Comparison of ENCODE assay signal across 8 cellular contexts in genomic region chr16:67661101-67661661, GRCh38. TPM values are rescaled to one million over a fixed set of nuclear protein-coding genes. Genes with fewer than 3 reads are reported as not detected.
DNase-seq lines count a peak whose midpoint lies in the region; ATAC-seq and TF ChIP-seq lines count a peak whose summit lies in the region.

No MANE protein-coding gene starts in this region.

- DNase-seq in endothelial cell (ENCODE audit: low spot score), result peak; percentile 48
- peak in 3 of 9 donors; percentile 41 to 45 (median 43) for DNase-seq in naive thymus-derived CD4-positive, alpha-beta T cell

- peak overlapping the region; percentile 67 for H3K27ac Mint-ChIP-seq in endothelial cell (ENCODE audit: unreplicated experiment)
- H3K27ac Mint-ChIP-seq in naive thymus-derived CD4-positive, alpha-beta T cell, result peak overlapping the region; percentile 84 to 98 (median 95)

- H3K9me3 ChIP-seq in naive thymus-derived CD4-positive, alpha-beta T cell (ENCODE audit: control insufficient read depth in 2 of 3, low read length in 3 of 3), result no peaks in the 10 kb centered on the region

- H3K36me3 ChIP-seq in ACC112 (ENCODE audit: insufficient read depth, low read length), result no peaks in the 10 kb centered on the region
- H3K36me3 ChIP-seq in naive thymus-derived CD4-positive, alpha-beta T cell (ENCODE audit: control insufficient read depth in 2 of 3, insufficient read depth in 3 of 3, low read length in 3 of 3), result peaks cover 0 to 30% (median 0%) of the 10 kb centered on the region in 3 experiments

- H3K79me2 ChIP-seq in ACC112 (ENCODE audit: control insufficient read depth, insufficient read depth, low read length, unreplicated experiment), result no peaks in the 10 kb centered on the region

- H3K4me3 Mint-ChIP-seq in endothelial cell (ENCODE audit: unreplicated experiment), result peak overlapping the region; percentile 91
- peak overlapping the region; percentile 88 to 97 (median 92) for H3K4me3 Mint-ChIP-seq in naive thymus-derived CD4-positive, alpha-beta T cell

- POLR2A ChIA-PET in naive thymus-derived CD4-positive, alpha-beta T cell (lab: Charles Lee), result interaction anchor here (1.1 to 6.6 kb wide), 6 partner anchors 9 to 185 kb away, joined by 3 to 84 read pairs (median 6); partner anchors contain the start of genes CARMIL2, CTCF, GFOD2 and NUTF2

- no peaks in the 10 kb centered on the region for H3K27me3 ChIP-seq in ACC112 (ENCODE audit: insufficient read depth, low read length)
- H3K27me3 ChIP-seq in naive thymus-derived CD4-positive, alpha-beta T cell (ENCODE audit: control insufficient read depth in 2 of 2, insufficient read depth in 2 of 2, low read length in 2 of 2), result no peaks in the 10 kb centered on the region

- no peak overlapping the region for H3K27ac ChIP-seq in ACC112 (ENCODE audit: low read depth, low read length)
- H3K27ac ChIP-seq in naive thymus-derived CD4-positive, alpha-beta T cell (ENCODE audit: low read depth, low read length), result peak overlapping the region; percentile 97

- peaks cover 4% of the 10 kb centered on the region for H3K4me1 ChIP-seq in ACC112 (ENCODE audit: control insufficient read depth, insufficient read depth, low read length, unreplicated experiment)
- H3K4me1 ChIP-seq in naive thymus-derived CD4-positive, alpha-beta T cell (ENCODE audit: control insufficient read depth in 2 of 2, insufficient read depth in 2 of 2, low read length in 2 of 2), result peaks cover 11 to 17% of the 10 kb centered on the region in 2 donors

- no peaks in the 10 kb centered on the region for H3K9me3 Mint-ChIP-seq in endothelial cell (ENCODE audit: unreplicated experiment)
- H3K9me3 Mint-ChIP-seq in naive thymus-derived CD4-positive, alpha-beta T cell, result peaks cover 0 to 3% (median 0%) of the 10 kb centered on the region in 11 donors

- peaks cover 8% of the 10 kb centered on the region for H3K4me1 Mint-ChIP-seq in endothelial cell (ENCODE audit: unreplicated experiment)
- H3K4me1 Mint-ChIP-seq in naive thymus-derived CD4-positive, alpha-beta T cell, result peaks cover 11 to 41% (median 22%) of the 10 kb centered on the region in 7 donors

- H2AFZ ChIP-seq in ACC112 (ENCODE audit: low read length, unreplicated experiment), result no peak overlapping the region

- H3K27me3 Mint-ChIP-seq in endothelial cell (ENCODE audit: unreplicated experiment), result peaks cover 19% of the 10 kb centered on the region
- H3K27me3 Mint-ChIP-seq in naive thymus-derived CD4-positive, alpha-beta T cell, result no peaks in the 10 kb centered on the region

- TF ChIP-seq CTCF in endothelial cell (IDR thresholded peaks at IDR 0.05; ENCODE audit: unreplicated experiment), result no peak

- ATAC-seq in GM18867 (IDR thresholded peaks at IDR 0.05; ENCODE audit: unreplicated experiment) (peak; percentile 0), SK-N-SH treated with all-trans-retinoic acid at 6 μM for 48 hours (peak; percentile 13), HG03442 (IDR thresholded peaks at IDR 0.05; ENCODE audit: unreplicated experiment) (no peak), GM19351 (IDR thresholded peaks at IDR 0.05; ENCODE audit: unreplicated experiment) (no peak)
- no peak for ATAC-seq in naive thymus-derived CD4-positive, alpha-beta T cell
- ATAC-seq in activated CD4-positive, CD25-positive, alpha-beta regulatory T cell treated with anti-CD3 and anti-CD28 coated beads, Interleukin-2, amount 50 U/mL, for 24 hours, result no peak

- CTCF ChIA-PET in naive thymus-derived CD4-positive, alpha-beta T cell (lab: Charles Lee), result interaction anchor here (1.4 to 2.0 kb wide), 3 partner anchors 11 to 114 kb away, joined by 4 to 8 read pairs (median 6); partner anchors contain the start of gene CTCF

- H3K4me3 ChIP-seq in ACC112 (ENCODE audit: low read depth, low read length), result peak overlapping the region; percentile 85
- peak overlapping the region; percentile 65 for H3K4me3 ChIP-seq in naive thymus-derived CD4-positive, alpha-beta T cell (ENCODE audit: low read length)

- H3K36me3 Mint-ChIP-seq in endothelial cell (ENCODE audit: low read depth, unreplicated experiment), result peaks cover 7% of the 10 kb centered on the region
- H3K36me3 Mint-ChIP-seq in naive thymus-derived CD4-positive, alpha-beta T cell, result peaks cover 0 to 4% (median 0%) of the 10 kb centered on the region in 5 donors

- intact Hi-C loops in naive thymus-derived CD4-positive, alpha-beta T cell (cut with micrococcal nuclease), result loop anchor here (2.0 to 10.0 kb wide), 7 partner anchors 16 to 574 kb away; partner anchors contain the start of genes CARMIL2 (in 1 of the 2), ESRP2 (in 1 of the 2), PSKH1 (in 1 of the 2) and PSMB10 (in 1 of the 2)

TF ChIP-seq in SK-N-SH treated with all-trans-retinoic acid at 6 μM for 48 hours, 23 proteins besides CTCF, POLR2A, EP300 and RAD21:
- no peak for TF ChIP-seq CSDC2 (CRISPR knock-in tag; IDR thresholded peaks at IDR 0.05)
- no peak for TF ChIP-seq POU6F1 (CRISPR knock-in tag; IDR thresholded peaks at IDR 0.05; ENCODE audit: borderline replicate concordance, low read depth)
- no peak for TF ChIP-seq ZNF565 (CRISPR knock-in tag; conservative IDR thresholded peaks at IDR 0.05; ENCODE audit: low read depth)
- TF ChIP-seq TSHZ2 (CRISPR knock-in tag; IDR thresholded peaks at IDR 0.05), result no peak
- no peak for TF ChIP-seq SNAI2 (CRISPR knock-in tag; IDR thresholded peaks at IDR 0.05)
TF ChIP-seq in SK-N-SH treated with all-trans-retinoic acid at 6 μM for 48 hours: peak in this region for 0.

RNA-seq across cellular contexts. Expression of gene PARD6A, which starts 0.4 kb away (rescaled TPM):
- total RNA-seq in endothelial cell (ENCODE audit: unreplicated experiment), result 1.2 TPM
- total RNA-seq in naive thymus-derived CD4-positive, alpha-beta T cell, result 10 to 100 TPM in 1 of 5 experiments, 1 to 10 TPM in 4; 4.5 to 11.2 (median 4.7) TPM
- 10 to 100 TPM in 1 of 2 donors, 1 to 10 TPM in 1; 9.3 to 15.1 TPM for polyA plus RNA-seq in naive thymus-derived CD4-positive, alpha-beta T cell

RNA-seq across cellular contexts. Expression of gene ACD, which starts 1.1 kb away (rescaled TPM):
- 27.1 TPM for total RNA-seq in endothelial cell (ENCODE audit: unreplicated experiment)
- total RNA-seq in naive thymus-derived CD4-positive, alpha-beta T cell, result 10 to 100 TPM; 29.3 to 44.1 (median 34.4) TPM
- 10 to 100 TPM; 25.4 to 33.2 TPM for polyA plus RNA-seq in naive thymus-derived CD4-positive, alpha-beta T cell

RNA-seq across cellular contexts. Expression of gene ENKD1, which starts 5.4 kb away (rescaled TPM):
- 9.9 TPM for total RNA-seq in endothelial cell (ENCODE audit: unreplicated experiment)
- 1 to 10 TPM; 4.9 to 8.3 (median 7.8) TPM for total RNA-seq in naive thymus-derived CD4-positive, alpha-beta T cell
- polyA plus RNA-seq in naive thymus-derived CD4-positive, alpha-beta T cell, result 1 to 10 TPM; 1.1 to 2.5 TPM

RNA-seq across cellular contexts. Expression of gene C16orf86, which starts 5.4 kb away (rescaled TPM):
- total RNA-seq in endothelial cell (ENCODE audit: unreplicated experiment), result 1.8 TPM
- total RNA-seq in naive thymus-derived CD4-positive, alpha-beta T cell, result 1 to 10 TPM; 4.3 to 6.4 (median 4.7) TPM
- polyA plus RNA-seq in naive thymus-derived CD4-positive, alpha-beta T cell, result 1 to 10 TPM; 3.5 to 5.7 TPM

RNA-seq across cellular contexts. Expression of gene CARMIL2, which starts 16.2 kb away (rescaled TPM):
- total RNA-seq in endothelial cell (ENCODE audit: unreplicated experiment), result 3.6 TPM
- 100 to 1,000 TPM; 140 to 245 (median 215) TPM for total RNA-seq in naive thymus-derived CD4-positive, alpha-beta T cell
- polyA plus RNA-seq in naive thymus-derived CD4-positive, alpha-beta T cell, result 10 to 100 TPM; 12.7 to 28.7 TPM

Comparison
In these comparisons a context has a peak if more than half of its experiments do, and no peak if none do; other contexts are left out.
1. ATAC-seq: peak in GM18867 (single experiment) and SK-N-SH treated with all-trans-retinoic acid at 6 μM for 48 hours (single experiment); none in naive thymus-derived CD4-positive, alpha-beta T cell (single experiment), HG03442 (single experiment), GM19351 (single experiment) and activated CD4-positive, CD25-positive, alpha-beta regulatory T cell treated with anti-CD3 and anti-CD28 coated beads, Interleukin-2, amount 50 U/mL, for 24 hours (0 of 2).